ENCODE assay signal across 15 cellular contexts in genomic region chr3:196772102-196772501, GRCh38. TPM values are rescaled to one million over a fixed set of nuclear protein-coding genes. Genes with fewer than 3 reads are reported as not detected.
DNase-seq lines count a peak whose midpoint lies in the region; ATAC-seq, FAIRE-seq and TF ChIP-seq lines count a peak whose summit lies in the region.
"Had no signal": no experiment of that assay in that cellular context is flagged by ENCODE, and none has a peak within 500 bp of the region (broad histone marks: within the 10 kb centered on the region; RNA-seq: fewer than 3 reads in every experiment).

No MANE protein-coding gene starts in this region.

- peak overlapping the region; percentile 37 for H3K4ac ChIP-seq in trophoblast cell (ENCODE audit: low read depth, low read length)

- H3K18ac ChIP-seq in trophoblast cell (ENCODE audit: low read length) = no peak overlapping the region

- no peak for TF ChIP-seq RAD21 in K562 (CRISPR knock-in tag; conservative IDR thresholded peaks at IDR 0.05 in 1 of 2, IDR thresholded peaks at IDR 0.05 in 1 of 2)

- no peak overlapping the region for H3K23ac ChIP-seq in trophoblast cell (ENCODE audit: low read length)

- H3K9me1 ChIP-seq in K562 (ENCODE audit: control insufficient read depth, insufficient read depth, low read length) = no peaks in the 10 kb centered on the region

- POLR2A ChIA-PET in Caco-2 (lab: Charles Lee) = no interaction called here
- POLR2A ChIA-PET in K562 (lab: Yijun Ruan, JAX) = no interaction called here

- peak; percentile 45 for ATAC-seq in HG02678 (IDR thresholded peaks at IDR 0.05; ENCODE audit: unreplicated experiment)
- no peak for ATAC-seq in K562
- ATAC-seq: foreskin keratinocyte had no signal

- H3K36me3 ChIP-seq in Caco-2 (ENCODE audit: control insufficient read depth, insufficient read depth, low read length) (no peaks in the 10 kb centered on the region), K562 (ENCODE audit: control insufficient read depth, insufficient read depth, low read length) (peaks cover 20% of the 10 kb centered on the region; the same call in 2 of the 3 replicates), trophoblast cell (ENCODE audit: control insufficient read depth in 1 of 2, insufficient read depth in 2 of 2, low read length in 2 of 2) (peaks cover 6 to 9% of the 10 kb centered on the region in 2 experiments)

- H3K27me3 Mint-ChIP-seq in Caco-2 (ENCODE audit: insufficient read depth, unreplicated experiment) = no peaks in the 10 kb centered on the region

- no peak for TF ChIP-seq EP300 in K562 (IDR thresholded peaks at IDR 0.05; ENCODE audit: low read length)

- H4K20me1 ChIP-seq in K562 (replicated peaks; ENCODE audit: control insufficient read depth, insufficient read depth, low read length) = no peaks in the 10 kb centered on the region

- H3K9ac ChIP-seq in K562 (ENCODE audit: insufficient read depth in 1 of 2, low read depth in 2 of 2, low read length in 2 of 2) = no peak overlapping the region
- no peak overlapping the region for H3K9ac ChIP-seq in trophoblast cell (ENCODE audit: low read length)

- no peak overlapping the region for H2BK12ac ChIP-seq in trophoblast cell (ENCODE audit: low read length)

- H3K9me3 ChIP-seq in Caco-2 (no peaks in the 10 kb centered on the region), K562 (replicated peaks; ENCODE audit: control insufficient read depth, insufficient read depth, low read depth, low read length) (no peaks in the 10 kb centered on the region), trophoblast cell (ENCODE audit: insufficient read depth, low read depth, low read length) (no peaks in the 10 kb centered on the region)

- H3K9me3 Mint-ChIP-seq in Caco-2 (ENCODE audit: unreplicated experiment) = no peaks in the 10 kb centered on the region
- H3K9me3 Mint-ChIP-seq: immature natural killer cell had no signal

- 76% methylated on average over 4 of the region's 4 CpGs for WGBS in K562 (ENCODE audit: insufficient coverage, low coverage, missing lambda C conversion rate)
- no CpG with 5 or more reads among the region's 4 CpGs for whole genome bisulfite sequencing in trophoblast cell (ENCODE audit: extremely low coverage, insufficient coverage, insufficient read length)

- FAIRE-seq in K562 (lab: Jason Lieb, UNC) = peak; percentile 37
- FAIRE-seq: G401.6, urothelium cell line had no signal

- H3K27me3 ChIP-seq in Caco-2 (replicated peaks; ENCODE audit: control insufficient read depth, insufficient read depth, low read length) (no peaks in the 10 kb centered on the region), K562 (ENCODE audit: control insufficient read depth in 2 of 2, insufficient read depth in 2 of 2, low read length in 2 of 2) (no peaks in the 10 kb centered on the region), trophoblast cell (ENCODE audit: insufficient read depth, low read length) (no peaks in the 10 kb centered on the region)
- H3K27me3 ChIP-seq: foreskin keratinocyte had no signal

- no peak for TF ChIP-seq POLR2A in K562 (conservative IDR thresholded peaks at IDR 0.05)

- DNase-seq in Caco-2 = no peak
- DNase-seq in K562 (ENCODE audit: extremely low read depth in 1 of 4, low spot score in 3 of 4) = no peak
- no peak for DNase-seq in trophoblast cell
- no peak for DNase-seq in T-helper 2 cell
- DNase-seq in NOMO-1 treated with DMSO at 0.1 percent for 48 hours (lab: John Stamatoyannopoulos, UW; ENCODE audit: unreplicated experiment) = no peak
- no peak for DNase-seq in cerebellar nuclear complex (lab: John Stamatoyannopoulos, UW)
- DNase-seq: activated CD4-positive, alpha-beta T cell treated with anti-CD3 and anti-CD28 coated beads, Interleukin-2, amount 50 U/mL, for 4 hours; activated effector memory CD4-positive, alpha-beta T cell treated with anti-CD3 and anti-CD28 coated beads, Interleukin-2, amount 50 U/mL, for 16 hours; effector memory CD4-positive, alpha-beta T cell; foreskin keratinocyte; immature natural killer cell; NCI-H748 treated with DMSO at 0.1 percent for 48 hours had no signal

- H3K79me2 ChIP-seq in K562 (ENCODE audit: control insufficient read depth, insufficient read depth, low read length) = peaks cover 91% of the 10 kb centered on the region
- peaks cover 14% of the 10 kb centered on the region for H3K79me2 ChIP-seq in trophoblast cell (ENCODE audit: control insufficient read depth, insufficient read depth, low read length, poor library complexity)

- no peak overlapping the region for H4K12ac ChIP-seq in trophoblast cell (ENCODE audit: low read depth, low read length)

- H4K91ac ChIP-seq in trophoblast cell (ENCODE audit: low read depth, low read length) = no peak overlapping the region

- in situ Hi-C loops in K562 (cut with MboI) = no loop called here

- H3K36me3 Mint-ChIP-seq in Caco-2 (ENCODE audit: insufficient read depth, unreplicated experiment) = peaks cover 22% of the 10 kb centered on the region
- H3K36me3 Mint-ChIP-seq: immature natural killer cell had no signal

- no peaks in the 10 kb centered on the region for H3K79me1 ChIP-seq in trophoblast cell (ENCODE audit: low read length)

- no peak overlapping the region for H2AFZ ChIP-seq in K562 (ENCODE audit: low read depth, low read length)
- H2AFZ ChIP-seq in trophoblast cell (ENCODE audit: insufficient read depth, low read length, poor library complexity) = no peak overlapping the region

- no peak overlapping the region for H4K8ac ChIP-seq in trophoblast cell (ENCODE audit: low read depth, low read length)

- CTCF ChIA-PET in Caco-2 (lab: Charles Lee) (no interaction called here), K562 (lab: Yijun Ruan, JAX; ENCODE audit: low intra/inter-chr PET ratio) (no interaction called here)

- intact Hi-C loops in Caco-2 (cut with micrococcal nuclease; ENCODE audit: unreplicated experiment) (no loop called here), K562 (cut with micrococcal nuclease) (no loop called here)

- H3K4me3 ChIP-seq in Caco-2 (ENCODE audit: low read depth, low read length) (no peak overlapping the region), K562 (no peak overlapping the region), trophoblast cell (ENCODE audit: low read depth, low read length) (no peak overlapping the region)

- H2BK120ac ChIP-seq in trophoblast cell (ENCODE audit: insufficient read depth, low read length, poor library complexity) = no peak overlapping the region

- BruUV-seq in Caco-2 (replicated peaks; lab: Mats Ljungman, UMichigan) = no TSS peak
- BruUV-seq in K562 (replicated peaks; lab: Mats Ljungman, UMichigan) = no TSS peak

- H3K4me1 Mint-ChIP-seq in Caco-2 (ENCODE audit: low read depth, unreplicated experiment) = peaks cover 9% of the 10 kb centered on the region

- H3K4me1 ChIP-seq in Caco-2 (0 out of 2 replicates have a peak, but pooled peaks cover 8% of the 10 kb centered on the region), K562 (replicated peaks in 1 of 2; ENCODE audit: control insufficient read depth in 2 of 2, insufficient read depth in 2 of 2, low read length in 2 of 2) (no peaks in the 10 kb centered on the region), trophoblast cell (ENCODE audit: control insufficient read depth in 1 of 2, insufficient read depth in 2 of 2, low read length in 2 of 2) (peaks cover 5% of the 10 kb centered on the region in 2 experiments)

- H3K27ac Mint-ChIP-seq in Caco-2 (ENCODE audit: unreplicated experiment) = peak overlapping the region; percentile 19

- H3K4me3 Mint-ChIP-seq in Caco-2 (ENCODE audit: unreplicated experiment) = no peak overlapping the region

- H2AK5ac ChIP-seq in trophoblast cell (ENCODE audit: low read length) = no peak overlapping the region

- H3K4me2 ChIP-seq in K562 (ENCODE audit: insufficient read depth, low read length) (no peak overlapping the region), trophoblast cell (ENCODE audit: low read length) (no peak overlapping the region)

- H3K27ac ChIP-seq in K562 (ENCODE audit: extremely low read depth, low read depth, low read length) (no peak overlapping the region), trophoblast cell (ENCODE audit: low read depth, low read length) (no peak overlapping the region)
- H3K27ac ChIP-seq: foreskin keratinocyte had no signal

- no peak overlapping the region for H3K14ac ChIP-seq in trophoblast cell (ENCODE audit: low read length)

- no peak overlapping the region for H2BK5ac ChIP-seq in trophoblast cell (ENCODE audit: low read depth, low read length, poor library complexity)

- TF ChIP-seq CTCF in Caco-2 (IDR thresholded peaks at IDR 0.05; ENCODE audit: insufficient read depth in 1 of 2, low read depth in 1 of 2, low read length in 1 of 2, severe bottlenecking in 1 of 2, unreplicated experiment in 1 of 2) = no peak
- no peak for TF ChIP-seq CTCF in K562 (IDR thresholded peaks at IDR 0.05 in 2 of 3, conservative IDR thresholded peaks at IDR 0.05 in 1 of 3; ENCODE audit: insufficient read depth in 2 of 3, low read depth in 1 of 3, low read length in 3 of 3)

RNA-seq across cellular contexts. Expression of gene PAK2, which starts 32.4 kb away (rescaled TPM):
- total RNA-seq in Caco-2 (2022) (73.7 and 89.6 TPM in 2 replicates), K562 (2014; rRNA removed) (19.8 and 24.6 TPM in 2 replicates), K562 (2014; rRNA removed; fragmentation: Illumina TruSeq; extraction: Trizol) (35.9 and 39.9 TPM in 2 replicates), K562 (2015; rRNA removed; fragmentation: Illumina TruSeq; extraction: Trizol) (35.7 and 35.8 TPM in 2 replicates), K562 (2021) (72.4 and 72.7 TPM in 2 replicates)
- total RNA-seq in K562 (2011; cell fraction: chromatin; rRNA removed; ENCODE audit: low replicate concordance) = 19.6 and 55.8 TPM in 2 replicates
- total RNA-seq in K562 (2011; cell fraction: nucleolus; rRNA removed) = 12.2 and 16.4 TPM in 2 replicates
- 19.9 and 25.7 TPM in 2 replicates for total RNA-seq in K562 (2011; cell fraction: nucleoplasm; rRNA removed)
- polyA plus RNA-seq in K562 (2011; rRNA removed) (56.4 and 61.8 TPM in 2 replicates), K562 (2014; fragmentation: Illumina TruSeq; extraction: Trizol) (58.7 and 68.4 TPM in 2 replicates), K562 (2014; fragmentation: Nextera tagmentation; extraction: Ambion mirVana) (10 to 100 TPM; 13.2 to 18.6 TPM), K562 (2014; rRNA removed) (26.6 and 26.7 TPM in 2 replicates)
- 23.9 and 40.1 TPM in 2 replicates for polyA plus RNA-seq in K562 (2011; cell fraction: cytosol; rRNA removed)
- 11.1 and 11.9 TPM in 2 replicates for polyA plus RNA-seq in K562 (2011; cell fraction: nucleus; rRNA removed)
- polyA plus RNA-seq in K562 (2012) = 35.3 and 75.5 TPM in 2 replicates
- polyA minus RNA-seq in K562 (2011; rRNA and poly(A)+ RNA removed) = 183 and 200 TPM in 2 replicates
- 88.9 and 95.5 TPM in 2 replicates for polyA minus RNA-seq in K562 (2011; cell fraction: cytosol; rRNA and poly(A)+ RNA removed)
- 3.8 and 14.6 TPM in 2 replicates for polyA minus RNA-seq in K562 (2011; cell fraction: nucleus; rRNA and poly(A)+ RNA removed)
- 38.4 and 40.0 TPM in 2 replicates for polyA plus RNA-seq in trophoblast cell (2013)

RNA-seq across cellular contexts. Expression of gene PIGX, which starts 59.9 kb away (rescaled TPM):
- total RNA-seq in Caco-2 (2022) = 24.6 and 31.1 TPM in 2 replicates
- 18.2 and 25.3 TPM in 2 replicates for total RNA-seq in K562 (2011; cell fraction: chromatin; rRNA removed; ENCODE audit: low replicate concordance)
- 11.8 and 13.8 TPM in 2 replicates for total RNA-seq in K562 (2011; cell fraction: nucleolus; rRNA removed)
- 18.2 and 21.2 TPM in 2 replicates for total RNA-seq in K562 (2011; cell fraction: nucleoplasm; rRNA removed)
- 23.8 and 25.8 TPM in 2 replicates for total RNA-seq in K562 (2014; rRNA removed)
- 27.0 and 34.2 TPM in 2 replicates for total RNA-seq in K562 (2014; rRNA removed; fragmentation: Illumina TruSeq; extraction: Trizol)
- 23.8 and 25.2 TPM in 2 replicates for total RNA-seq in K562 (2015; rRNA removed; fragmentation: Illumina TruSeq; extraction: Trizol)
- 22.5 and 26.9 TPM in 2 replicates for total RNA-seq in K562 (2021)
- polyA plus RNA-seq in K562 (2011; rRNA removed) = 25.4 and 36.3 TPM in 2 replicates
- polyA plus RNA-seq in K562 (2011; cell fraction: cytosol; rRNA removed) = 9.4 and 18.2 TPM in 2 replicates
- polyA plus RNA-seq in K562 (2011; cell fraction: nucleus; rRNA removed) = 6.7 and 9.6 TPM in 2 replicates
- 17.7 and 22.1 TPM in 2 replicates for polyA plus RNA-seq in K562 (2012)
- polyA plus RNA-seq in K562 (2014; fragmentation: Illumina TruSeq; extraction: Trizol) = 25.9 and 28.4 TPM in 2 replicates
- 1 to 10 TPM; 3.7 to 5.1 TPM for polyA plus RNA-seq in K562 (2014; fragmentation: Nextera tagmentation; extraction: Ambion mirVana)
- 25.9 and 30.8 TPM in 2 replicates for polyA plus RNA-seq in K562 (2014; rRNA removed)
- 21.7 and 23.7 TPM in 2 replicates for polyA minus RNA-seq in K562 (2011; rRNA and poly(A)+ RNA removed)
- 14.7 and 17.2 TPM in 2 replicates for polyA minus RNA-seq in K562 (2011; cell fraction: cytosol; rRNA and poly(A)+ RNA removed)
- polyA minus RNA-seq in K562 (2011; cell fraction: nucleus; rRNA and poly(A)+ RNA removed) = 3.1 and 6.8 TPM in 2 replicates
- 13.0 and 14.8 TPM in 2 replicates for polyA plus RNA-seq in trophoblast cell (2013)
